ENCODE assay signal across 9 cellular contexts in the genomic region with DNA sequence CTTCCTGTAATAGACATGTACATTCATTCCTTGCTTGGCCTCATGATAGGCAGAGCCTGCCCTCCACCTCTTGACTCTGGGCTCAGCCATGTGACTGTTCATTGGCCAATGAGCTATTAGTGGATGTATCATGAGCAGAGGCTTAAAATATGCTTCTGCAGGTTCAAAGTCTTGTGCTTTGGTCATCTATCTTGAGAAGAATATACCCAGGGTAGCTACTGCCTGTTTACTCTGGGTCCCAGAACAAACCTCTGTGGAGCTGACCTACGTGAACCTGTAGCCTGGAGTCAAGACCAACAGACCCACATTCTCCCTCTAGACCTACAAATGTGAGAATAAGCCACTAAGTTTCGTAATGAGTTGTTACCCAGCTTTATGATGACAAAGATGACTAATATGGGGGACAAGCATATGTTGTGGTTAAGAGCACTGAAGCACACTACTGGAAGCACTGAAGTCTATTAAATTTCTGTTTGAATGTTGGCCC.
DNase-seq lines count a peak whose midpoint lies in the region; ATAC-seq and TF ChIP-seq lines count a peak whose summit lies in the region.
"Had no signal": no experiment of that assay in that cellular context is flagged by ENCODE, and none has a peak within 500 bp of the region (broad histone marks: within the 10 kb centered on the region; RNA-seq: fewer than 3 reads in every experiment).

No MANE protein-coding gene starts in this region.

- no peak for DNase-seq in activated naive CD8-positive, alpha-beta T cell treated with anti-CD3 and anti-CD28 coated beads, Interleukin-2, amount 50 U/mL, for 24 hours
- DNase-seq in glutamatergic neuron = no peak
- no peak for DNase-seq in stimulated activated naive CD4-positive, alpha-beta T cell treated with Interleukin-2 at 50 U/mL for 16 hours (lab: John Stamatoyannopoulos, UW)
- DNase-seq in hippocampal formation (lab: John Stamatoyannopoulos, UW) = no peak
- DNase-seq in NCI-H2081 treated with DMSO at 0.1 percent for 48 hours (lab: John Stamatoyannopoulos, UW) = no peak

- H3K9me3 Mint-ChIP-seq in activated naive CD8-positive, alpha-beta T cell treated with anti-CD3 and anti-CD28 coated beads, Interleukin-2, amount 50 U/mL, for 24 hours = peaks cover 4% of the 10 kb centered on the region
- peaks cover 2% of the 10 kb centered on the region for H3K9me3 Mint-ChIP-seq in glutamatergic neuron (ENCODE audit: unreplicated experiment)

- no peaks in the 10 kb centered on the region for H3K36me3 Mint-ChIP-seq in activated naive CD8-positive, alpha-beta T cell treated with anti-CD3 and anti-CD28 coated beads, Interleukin-2, amount 50 U/mL, for 24 hours (ENCODE audit: low read depth)
- peaks cover 4% of the 10 kb centered on the region for H3K36me3 Mint-ChIP-seq in glutamatergic neuron (ENCODE audit: unreplicated experiment)

- peaks cover 28% of the 10 kb centered on the region for H3K4me1 Mint-ChIP-seq in activated naive CD8-positive, alpha-beta T cell treated with anti-CD3 and anti-CD28 coated beads, Interleukin-2, amount 50 U/mL, for 24 hours
- no peaks in the 10 kb centered on the region for H3K4me1 Mint-ChIP-seq in glutamatergic neuron (ENCODE audit: low read depth, unreplicated experiment)

- ATAC-seq in GM18498 (IDR thresholded peaks at IDR 0.05; ENCODE audit: unreplicated experiment) (peak; percentile 99), GM21390 (IDR thresholded peaks at IDR 0.05; ENCODE audit: unreplicated experiment) (peak; percentile 99), HG03469 (IDR thresholded peaks at IDR 0.05; ENCODE audit: unreplicated experiment) (peak; percentile 99)
- peak; percentile 95 for ATAC-seq in activated naive CD8-positive, alpha-beta T cell treated with anti-CD3 and anti-CD28 coated beads, Interleukin-2, amount 50 U/mL, for 24 hours
- ATAC-seq: left lobe of liver had no signal

- TF ChIP-seq CTCF in glutamatergic neuron (IDR thresholded peaks at IDR 0.05; ENCODE audit: partially characterized antibody, unreplicated experiment) = no peak

- peak overlapping the region; percentile 11 for H3K4me3 Mint-ChIP-seq in activated naive CD8-positive, alpha-beta T cell treated with anti-CD3 and anti-CD28 coated beads, Interleukin-2, amount 50 U/mL, for 24 hours
- no peak overlapping the region for H3K4me3 Mint-ChIP-seq in glutamatergic neuron (ENCODE audit: unreplicated experiment)

- H3K27ac Mint-ChIP-seq in activated naive CD8-positive, alpha-beta T cell treated with anti-CD3 and anti-CD28 coated beads, Interleukin-2, amount 50 U/mL, for 24 hours = peak overlapping the region; percentile 69
- no peak overlapping the region for H3K27ac Mint-ChIP-seq in glutamatergic neuron (ENCODE audit: unreplicated experiment)

- H3K27me3 Mint-ChIP-seq in activated naive CD8-positive, alpha-beta T cell treated with anti-CD3 and anti-CD28 coated beads, Interleukin-2, amount 50 U/mL, for 24 hours = peaks cover 32% of the 10 kb centered on the region
- H3K27me3 Mint-ChIP-seq in glutamatergic neuron (ENCODE audit: unreplicated experiment) = no peaks in the 10 kb centered on the region
